In the genomic region with DNA sequence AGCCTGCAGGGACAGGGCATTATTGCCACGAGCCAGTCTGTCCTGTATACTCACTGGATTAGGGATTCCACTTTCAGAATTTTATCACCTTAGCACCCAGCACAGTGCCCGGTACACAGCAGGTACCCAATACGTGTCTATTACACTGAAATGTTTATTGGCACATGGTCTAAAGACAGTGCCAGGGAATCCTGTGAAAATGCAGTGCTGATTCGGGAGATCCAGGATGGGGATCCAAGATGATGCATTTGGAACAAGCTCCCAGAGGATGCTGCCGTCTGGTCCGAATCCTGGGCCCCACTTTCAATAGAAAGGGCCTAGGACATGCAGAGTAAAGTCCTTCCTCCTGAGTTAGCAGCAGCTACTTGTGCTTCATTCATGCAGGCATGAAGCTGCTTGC, we compare ENCODE assay signal across 18 cellular contexts.
A peak's percentile ranks its signal among the peaks of the same experiment; 100 is the strongest.
DNase-seq lines count a peak whose midpoint lies in the region; ATAC-seq, FAIRE-seq and TF ChIP-seq lines count a peak whose summit lies in the region.
"Had no signal": no experiment of that assay in that cellular context is flagged by ENCODE, and none has a peak within 500 bp of the region (broad histone marks: within the 10 kb centered on the region; RNA-seq: fewer than 3 reads in every experiment).

No MANE protein-coding gene starts in this region.

- H3K4me3 Mint-ChIP-seq in HFFc6 (peak overlapping the region; percentile 72), mesothelial cell of epicardium (no peak overlapping the region)
- H3K4me3 Mint-ChIP-seq: B cell, H9, neural crest cell had no signal

- 0 out of 2 replicates have a peak, but pooled peaks cover 6% of the 10 kb centered on the region for H3K36me3 Mint-ChIP-seq in HFFc6 (ENCODE audit: low read depth)
- peaks cover 4% of the 10 kb centered on the region for H3K36me3 Mint-ChIP-seq in mesothelial cell of epicardium

- TF ChIP-seq CTCF in HFFc6 (IDR thresholded peaks at IDR 0.05) (no peak), adrenal gland (IDR thresholded peaks at IDR 0.05) (no peak), mesothelial cell of epicardium (IDR thresholded peaks at IDR 0.05; ENCODE audit: unreplicated experiment) (no peak), thoracic aorta (IDR thresholded peaks at IDR 0.05) (no peak), D721Med (IDR thresholded peaks at IDR 0.05; ENCODE audit: insufficient read depth, missing control alignments) (no peak)

- no peaks in the 10 kb centered on the region for H3K27me3 ChIP-seq in adrenal gland
- no peaks in the 10 kb centered on the region for H3K27me3 ChIP-seq in thoracic aorta (replicated peaks; ENCODE audit: insufficient read depth)
- H3K27me3 ChIP-seq: dorsolateral prefrontal cortex had no signal

- no peak overlapping the region for H3K4me3 ChIP-seq in adrenal gland
- H3K4me3 ChIP-seq in thoracic aorta = peak overlapping the region; percentile 33

- H3K27ac ChIP-seq in adrenal gland (peak overlapping the region in 3 of 5 donors; percentile 6 to 68 (median 40)), thoracic aorta (peak overlapping the region; percentile 12 to 37)
- H3K27ac ChIP-seq: RWPE1 had no signal

- H3K27me3 Mint-ChIP-seq in HFFc6 (ENCODE audit: insufficient read depth) (0 out of 2 replicates have a peak, but pooled peaks cover 2% of the 10 kb centered on the region), mesothelial cell of epicardium (ENCODE audit: low read depth) (no peaks in the 10 kb centered on the region)

- WGBS in adrenal gland, 4 donors = 65 to 79% (median 73%) methylated on average over 5 to 6 of the region's 6 CpGs

- H3K4me1 ChIP-seq in adrenal gland (replicated peaks in 1 of 2) (peaks cover 0 to 10% of the 10 kb centered on the region in 2 donors), thoracic aorta (ENCODE audit: control insufficient read depth in 1 of 2, low read depth in 2 of 2) (peaks cover 32 to 67% of the 10 kb centered on the region in 2 donors)

- no peaks in the 10 kb centered on the region; the same call in 1 of the 2 replicates for H3K9me3 Mint-ChIP-seq in HFFc6
- peaks cover 21% of the 10 kb centered on the region for H3K9me3 Mint-ChIP-seq in mesothelial cell of epicardium
- H3K9me3 Mint-ChIP-seq: neural crest cell had no signal

- TF ChIP-seq POLR2A in adrenal gland (IDR thresholded peaks at IDR 0.05) = no peak

- no peak for FAIRE-seq in D721Med (lab: Jason Lieb, UNC)
- FAIRE-seq: HepG2 had no signal

- no peak for DNase-seq in HFFc6
- DNase-seq in adrenal gland = no peak
- no peak for DNase-seq in mesothelial cell of epicardium (ENCODE audit: low spot score in 2 of 2, unreplicated experiment in 2 of 2)
- DNase-seq in thoracic aorta (ENCODE audit: low spot score) = no peak
- no peak for DNase-seq in D721Med (ENCODE audit: insufficient read length, low spot score)
- no peak for DNase-seq in NCI-H446 (lab: John Stamatoyannopoulos, UW)
- DNase-seq in activated naive CD4-positive, alpha-beta T cell (lab: John Stamatoyannopoulos, UW) = no peak
- DNase-seq: activated CD4-positive, CD25-positive, alpha-beta regulatory T cell; activated effector memory CD4-positive, alpha-beta T cell treated with anti-CD3 and anti-CD28 coated beads, Interleukin-2, amount 50 U/mL, for 16 hours; dorsolateral prefrontal cortex; H9; NCI-H2171; T-helper 2 cell had no signal

- H3K9me3 ChIP-seq in adrenal gland (replicated peaks in 1 of 3) (no peaks in the 10 kb centered on the region), thoracic aorta (no peaks in the 10 kb centered on the region)

- ATAC-seq in thoracic aorta (ENCODE audit: insufficient number of reproducible peaks, low FRiP score, low read depth) (no peak), HG02852 (IDR thresholded peaks at IDR 0.05; ENCODE audit: unreplicated experiment) (no peak)
- ATAC-seq: HepG2 had no signal

- intact Hi-C loops in adrenal gland (cut with DNase I) = loop anchor here (10.0 kb wide), 1 partner anchor 229 kb away; a partner anchor contains a TSS

- H3K4me1 Mint-ChIP-seq in HFFc6 (ENCODE audit: low read depth) = peaks cover 68% of the 10 kb centered on the region
- H3K4me1 Mint-ChIP-seq in mesothelial cell of epicardium = peaks cover 49% of the 10 kb centered on the region

- H3K27ac Mint-ChIP-seq in HFFc6 = peak overlapping the region; percentile 95
- peak overlapping the region; percentile 85 for H3K27ac Mint-ChIP-seq in mesothelial cell of epicardium
- H3K27ac Mint-ChIP-seq: B cell had no signal

- H3K36me3 ChIP-seq in adrenal gland (replicated peaks in 1 of 2) (no peaks in the 10 kb centered on the region), thoracic aorta (no peaks in the 10 kb centered on the region)
